ENCODE assay signal across 12 cellular contexts in the genomic region with DNA sequence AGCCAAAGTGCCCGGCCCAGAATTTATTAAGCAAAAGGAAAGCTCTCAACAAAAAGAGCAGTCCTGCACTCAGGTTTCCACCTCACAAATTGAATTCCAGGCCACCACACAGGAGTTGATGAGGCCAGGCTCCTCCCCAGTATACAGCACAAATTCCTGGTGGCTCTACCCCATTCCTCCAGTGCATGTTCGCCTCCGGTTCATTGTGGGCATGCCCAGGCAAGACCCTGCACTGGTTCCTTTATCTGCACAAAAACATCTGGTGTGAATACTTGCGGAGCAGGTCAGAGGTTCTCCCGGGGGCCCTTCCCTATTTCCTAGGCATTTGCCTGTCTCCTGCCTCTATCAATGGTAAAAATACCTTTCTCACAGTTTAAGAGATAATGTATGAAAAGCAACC.
DNase-seq lines count a peak whose midpoint lies in the region; ATAC-seq and TF ChIP-seq lines count a peak whose summit lies in the region.
"Had no signal": no experiment of that assay in that cellular context is flagged by ENCODE, and none has a peak within 500 bp of the region (broad histone marks: within the 10 kb centered on the region; RNA-seq: fewer than 3 reads in every experiment).

No MANE protein-coding gene starts in this region.

- H3K27ac ChIP-seq in GM23248: no peak overlapping the region
- H3K27ac ChIP-seq in PC-3 (ENCODE audit: low read length): no peak overlapping the region
- H3K27ac ChIP-seq in osteoblast (ENCODE audit: low read depth, low read length): no peak overlapping the region
- H3K27ac ChIP-seq in suprapubic skin: no peak overlapping the region
- H3K27ac ChIP-seq: spleen, testis had no signal

- no peak for TF ChIP-seq EP300 in suprapubic skin (IDR thresholded peaks at IDR 0.05)

- TF ChIP-seq CTCF in PC-3 (conservative IDR thresholded peaks at IDR 0.05; ENCODE audit: low read depth, low read length) (no peak), osteoblast (IDR thresholded peaks at IDR 0.05; ENCODE audit: extremely low read depth, low read depth, low read length) (no peak), suprapubic skin (IDR thresholded peaks at IDR 0.05) (no peak)

- no peaks in the 10 kb centered on the region for H4K20me1 ChIP-seq in GM23248 (ENCODE audit: insufficient read depth)
- no peaks in the 10 kb centered on the region for H4K20me1 ChIP-seq in PC-3 (ENCODE audit: low read length)
- H4K20me1 ChIP-seq in osteoblast (ENCODE audit: insufficient read depth, low read length): no peaks in the 10 kb centered on the region

- H3K4me2 ChIP-seq in GM23248 (ENCODE audit: unreplicated experiment): no peak overlapping the region
- H3K4me2 ChIP-seq in PC-3 (ENCODE audit: low read length): no peak overlapping the region
- no peak overlapping the region for H3K4me2 ChIP-seq in osteoblast (ENCODE audit: insufficient read depth, low read length)

- in situ Hi-C loops in GM23248 (cut with MboI): no loop called here

- H3K36me3 ChIP-seq in GM23248 (ENCODE audit: low read depth) (no peaks in the 10 kb centered on the region), PC-3 (ENCODE audit: low read depth, low read length) (no peaks in the 10 kb centered on the region), osteoblast (ENCODE audit: insufficient read depth, low read length) (no peaks in the 10 kb centered on the region), suprapubic skin (no peaks in the 10 kb centered on the region)
- H3K36me3 ChIP-seq: spleen had no signal

- no peaks in the 10 kb centered on the region for H3F3A ChIP-seq in GM23248 (ENCODE audit: insufficient read depth)
- H3F3A ChIP-seq in PC-3 (ENCODE audit: low read length, unreplicated experiment): no peaks in the 10 kb centered on the region

- H3K9ac ChIP-seq in GM23248 (no peak overlapping the region), PC-3 (ENCODE audit: low read length) (no peak overlapping the region)

- BruUV-seq in PC-3 (replicated peaks; lab: Mats Ljungman, UMichigan): no TSS peak

- H3K9me2 ChIP-seq in GM23248 (ENCODE audit: insufficient read depth) (no peaks in the 10 kb centered on the region), PC-3 (replicated peaks; ENCODE audit: low read length) (no peaks in the 10 kb centered on the region)

- peak overlapping the region; percentile 39; the same call in 1 of the 2 replicates for H2AFZ ChIP-seq in GM23248
- H2AFZ ChIP-seq in PC-3 (ENCODE audit: low read length): 0 out of 2 replicates have a peak overlapping the region, but pooled peaks have one; percentile 18
- peak overlapping the region; percentile 62 for H2AFZ ChIP-seq in osteoblast (ENCODE audit: low read length)

- DNase-seq in GM23248: no peak
- DNase-seq in PC-3: no peak
- DNase-seq in osteoblast (ENCODE audit: insufficient read length, low spot score, missing footprints): no peak
- DNase-seq in SHP77 (lab: John Stamatoyannopoulos, UW): no peak
- no peak for DNase-seq in suprapubic skin (ENCODE audit: low spot score in 2 of 2)
- no peak for DNase-seq in HEK293T (ENCODE audit: extremely low spot score)
- DNase-seq: activated CD4-positive, alpha-beta T cell treated with anti-CD3 and anti-CD28 coated beads, Interleukin-2, amount 50 U/mL, for 1 hour; amniotic stem cell; spleen; testis had no signal

- WGBS in GM23248 (ENCODE audit: low coverage in 1 of 2, low lambda C conversion rate in 2 of 2, missing lambda C conversion rate in 2 of 2), 2 experiments: 65 to 74% methylated on average over 5 of the region's 5 CpGs
- 38% methylated on average over 5 of the region's 5 CpGs for WGBS in suprapubic skin

- H3K4me3 ChIP-seq in GM23248 (no peak overlapping the region), PC-3 (ENCODE audit: low read length) (no peak overlapping the region), osteoblast (ENCODE audit: insufficient read depth, low read length) (no peak overlapping the region), suprapubic skin (no peak overlapping the region)
- H3K4me3 ChIP-seq: spleen, testis had no signal

- no peaks in the 10 kb centered on the region for H3K79me2 ChIP-seq in GM23248 (ENCODE audit: insufficient read depth)
- no peaks in the 10 kb centered on the region for H3K79me2 ChIP-seq in PC-3 (ENCODE audit: low read length)
- no peaks in the 10 kb centered on the region for H3K79me2 ChIP-seq in osteoblast (ENCODE audit: insufficient read depth, low read length)

- no peak for TF ChIP-seq POLR2A in suprapubic skin (IDR thresholded peaks at IDR 0.05)

- POLR2A ChIA-PET in PC-3 (lab: Charles Lee; ENCODE audit: unreplicated experiment) (no interaction called here), HEK293T (lab: Yijun Ruan, JAX) (no interaction called here)

- intact Hi-C loops in PC-3 (cut with micrococcal nuclease): no loop called here

- no peaks in the 10 kb centered on the region for H3K27me3 ChIP-seq in GM23248 (replicated peaks; ENCODE audit: insufficient read depth)
- H3K27me3 ChIP-seq in PC-3 (ENCODE audit: low read length): no peaks in the 10 kb centered on the region
- no peaks in the 10 kb centered on the region for H3K27me3 ChIP-seq in osteoblast (ENCODE audit: insufficient read depth, low read length)
- H3K27me3 ChIP-seq in suprapubic skin: no peaks in the 10 kb centered on the region
- H3K27me3 ChIP-seq: spleen, testis had no signal

- H3K4me1 ChIP-seq in GM23248 (ENCODE audit: insufficient read depth) (0 out of 2 replicates have a peak, but pooled peaks cover 7% of the 10 kb centered on the region), PC-3 (ENCODE audit: insufficient read depth, low read length) (no peaks in the 10 kb centered on the region), osteoblast (ENCODE audit: insufficient read depth, low read length) (peaks cover 3% of the 10 kb centered on the region), suprapubic skin (peaks cover 11% of the 10 kb centered on the region)
- H3K4me1 ChIP-seq: spleen, testis had no signal

- ATAC-seq in PC-3 (no peak), esophagus mucosa (peak; percentile 99), HG03135 (IDR thresholded peaks at IDR 0.05; ENCODE audit: unreplicated experiment) (no peak)

- no peaks in the 10 kb centered on the region for H3K9me3 ChIP-seq in GM23248 (ENCODE audit: low read depth)
- H3K9me3 ChIP-seq in PC-3 (ENCODE audit: low read length): no peaks in the 10 kb centered on the region
- no peaks in the 10 kb centered on the region for H3K9me3 ChIP-seq in osteoblast (ENCODE audit: low read depth, low read length)
- H3K9me3 ChIP-seq in suprapubic skin: no peaks in the 10 kb centered on the region
- H3K9me3 ChIP-seq: spleen, testis had no signal

- CTCF ChIA-PET in PC-3 (lab: Charles Lee) (no interaction called here), HEK293T (lab: Yijun Ruan, JAX) (interaction anchor here (0.6 to 0.7 kb wide), 2 partner anchors 623 to 1271 kb away, joined by 3 read pairs; no protein-coding TSS in a partner anchor)

TF ChIP-seq in HEK293T, 16 proteins besides CTCF, POLR2A, EP300 and RAD21:
- TF ChIP-seq HDGF (IDR thresholded peaks at IDR 0.05; ENCODE audit: borderline replicate concordance): no peak
- TF ChIP-seq FOXA1 (IDR thresholded peaks at IDR 0.05): no peak
- no peak for TF ChIP-seq L3MBTL2 (conservative IDR thresholded peaks at IDR 0.05)
- no peak for TF ChIP-seq SUZ12 (IDR thresholded peaks at IDR 0.05)
- TF ChIP-seq ELF4 (IDR thresholded peaks at IDR 0.05): no peak
- no peak for TF ChIP-seq SP1 (IDR thresholded peaks at IDR 0.05)
- TF ChIP-seq ZNF384 (IDR thresholded peaks at IDR 0.05): no peak
- no peak for TF ChIP-seq FOXM1 (IDR thresholded peaks at IDR 0.05; ENCODE audit: borderline replicate concordance)
- TF ChIP-seq FOXK2 (IDR thresholded peaks at IDR 0.05): no peak
- no peak for TF ChIP-seq LEF1 (IDR thresholded peaks at IDR 0.05; ENCODE audit: borderline replicate concordance)
- TF ChIP-seq CTBP1 (IDR thresholded peaks at IDR 0.05; ENCODE audit: borderline replicate concordance): no peak
- TF ChIP-seq ARNT (IDR thresholded peaks at IDR 0.05): no peak
